In genomic region chr10:83990126-83990525, GRCh38 we compare ENCODE assay signal across 1 cellular context.
TF ChIP-seq lines count a peak whose summit lies in the region.

No MANE protein-coding gene starts in this region.

TF ChIP-seq in GM12878, 131 proteins besides CTCF, POLR2A, EP300 and RAD21 (continued from another document and continues in another):
- TF ChIP-seq ZBTB33 (IDR thresholded peaks at IDR 0.05) (no peak), ATF7 (IDR thresholded peaks at IDR 0.05; ENCODE audit: low read depth) (peak; percentile 31; the same call in 1 of the 2 replicates), YBX1 (IDR thresholded peaks at IDR 0.05) (no peak), TCF7 (IDR thresholded peaks at IDR 0.05; ENCODE audit: borderline replicate concordance) (no peak), POU2F2 (IDR thresholded peaks at IDR 0.05; ENCODE audit: borderline replicate concordance, low read depth, low read length) (0 out of 3 replicates have a peak, but pooled peaks have one; percentile 45), ZNF592 (IDR thresholded peaks at IDR 0.05) (no peak), CHD2 (IDR thresholded peaks at IDR 0.05; ENCODE audit: borderline replicate concordance, low read depth, low read length) (0 out of 2 replicates have a peak, but pooled peaks have one; percentile 51), RELA (IDR thresholded peaks at IDR 0.05; ENCODE audit: borderline replicate concordance, partially characterized antibody) (no peak), MYC (IDR thresholded peaks at IDR 0.05; ENCODE audit: insufficient read depth, insufficient read length, insufficient replicate concordance, low read length, severe bottlenecking) (no peak), PRDM15 (CRISPR knock-in tag; IDR thresholded peaks at IDR 0.05) (no peak), ZBED1 (IDR thresholded peaks at IDR 0.05; ENCODE audit: borderline replicate concordance) (no peak; the same call in 1 of the 2 replicates), E2F8 (IDR thresholded peaks at IDR 0.05; ENCODE audit: low read depth, partially characterized antibody) (no peak), RELB (IDR thresholded peaks at IDR 0.05; ENCODE audit: low read depth) (peak; percentile 75), MTA3 (IDR thresholded peaks at IDR 0.05; ENCODE audit: borderline replicate concordance, low read length) (peak; percentile 91; the same call in 1 of the 2 replicates), TCF12 (IDR thresholded peaks at IDR 0.05; ENCODE audit: low read depth, low read length) (0 out of 2 replicates have a peak, but pooled peaks have one; percentile 39), PML (IDR thresholded peaks at IDR 0.05; ENCODE audit: low read length) (no peak), ATF3 (IDR thresholded peaks at IDR 0.05; ENCODE audit: borderline replicate concordance, extremely low read depth, low read depth, low read length) (no peak), BACH1 (IDR thresholded peaks at IDR 0.05; ENCODE audit: borderline replicate concordance) (peak; percentile 47; the same call in 1 of the 2 replicates), CEBPB (IDR thresholded peaks at IDR 0.05; ENCODE audit: borderline replicate concordance in 1 of 2, low read depth in 2 of 2, low read length in 2 of 2) (no peak), ZNF622 (IDR thresholded peaks at IDR 0.05) (no peak), TBL1XR1 (IDR thresholded peaks at IDR 0.05; ENCODE audit: low read depth, low read length) (peak; percentile 79; the same call in 1 of the 2 replicates), DPF2 (IDR thresholded peaks at IDR 0.05) (peak; percentile 89), SMC3 (IDR thresholded peaks at IDR 0.05; ENCODE audit: borderline replicate concordance, low read length) (no peak), ZNF207 (IDR thresholded peaks at IDR 0.05; ENCODE audit: borderline replicate concordance) (no peak), BRCA1 (IDR thresholded peaks at IDR 0.05; ENCODE audit: low read depth, low read length) (no peak), POLR2AphosphoS2 (IDR thresholded peaks at IDR 0.05; ENCODE audit: low read depth, low read length) (no peak), CREB1 (IDR thresholded peaks at IDR 0.05; ENCODE audit: low read depth) (no peak), RUNX3 (IDR thresholded peaks at IDR 0.05; ENCODE audit: low read length) (peak; percentile 98), FOS (IDR thresholded peaks at IDR 0.05; ENCODE audit: borderline replicate concordance, extremely low read depth, insufficient read length) (no peak), RAD51 (IDR thresholded peaks at IDR 0.05) (peak; percentile 85), SRF (IDR thresholded peaks at IDR 0.05; ENCODE audit: low read depth in 2 of 2, low read length in 2 of 2) (no peak), PBX3 (IDR thresholded peaks at IDR 0.05; ENCODE audit: insufficient replicate concordance, low read depth, low read length) (no peak), TAF1 (IDR thresholded peaks at IDR 0.05; ENCODE audit: borderline replicate concordance, low read depth, low read length) (no peak), NR2F1 (conservative IDR thresholded peaks at IDR 0.05) (peak; percentile 77), MLLT1 (IDR thresholded peaks at IDR 0.05) (peak; percentile 66; the same call in 1 of the 2 replicates), BHLHE40 (IDR thresholded peaks at IDR 0.05; ENCODE audit: borderline replicate concordance in 1 of 2, low read depth in 2 of 2, low read length in 1 of 2) (peak; percentile 64 to 78), CEBPZ (IDR thresholded peaks at IDR 0.05; ENCODE audit: low read depth, low read length) (no peak)
